ENCODE assay signal across 6 cellular contexts in the genomic region with DNA sequence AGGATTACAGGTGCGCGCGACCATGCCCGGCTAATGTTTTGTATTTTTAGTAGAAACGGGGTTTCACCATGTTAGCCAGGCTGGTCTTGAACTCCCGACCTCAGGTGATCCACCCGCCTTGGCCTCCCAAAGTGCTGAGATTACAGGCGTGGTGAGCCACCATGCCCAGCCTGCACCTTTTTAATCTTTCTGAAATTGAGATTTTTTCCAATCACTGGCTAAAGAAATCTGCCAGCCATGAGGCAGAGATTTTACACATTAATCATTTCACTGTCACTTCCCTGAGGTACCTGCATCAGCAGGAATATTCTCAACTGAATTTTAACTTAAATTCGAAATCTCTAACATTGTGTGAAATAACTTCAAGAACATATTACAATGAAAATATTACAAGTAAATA. TPM values are rescaled to one million over a fixed set of nuclear protein-coding genes. Genes with fewer than 3 reads are reported as not detected.
A peak's percentile ranks its signal among the peaks of the same experiment; 100 is the strongest.
DNase-seq lines count a peak whose midpoint lies in the region; ATAC-seq, FAIRE-seq and TF ChIP-seq lines count a peak whose summit lies in the region.
"Not testable (repeated sequence)": the region's sequence is repeated elsewhere in the genome, so short reads cannot be mapped to it uniquely, and the experiment has no call there.

No MANE protein-coding gene starts in this region.

- H4K91ac ChIP-seq in trophoblast cell (ENCODE audit: low read depth, low read length) = not testable (repeated sequence)

- peaks cover 16% of the 10 kb centered on the region; the same call in 1 of the 2 replicates for H4K20me1 ChIP-seq in DND-41 (ENCODE audit: insufficient read depth, low read length)
- not testable (repeated sequence) for H4K20me1 ChIP-seq in K562 (replicated peaks; ENCODE audit: control insufficient read depth, insufficient read depth, low read length); neural cell (ENCODE audit: insufficient read depth)

- H3K27me3 ChIP-seq in DND-41 (ENCODE audit: insufficient read depth, low read length, poor library complexity); K562 (ENCODE audit: control insufficient read depth in 2 of 2, insufficient read depth in 2 of 2, low read length in 2 of 2); endodermal cell (ENCODE audit: control insufficient read depth, insufficient read depth, low read length, poor library complexity, severe bottlenecking); neural cell (ENCODE audit: insufficient read depth, low read depth, low read length); trophoblast cell (ENCODE audit: insufficient read depth, low read length): not testable (repeated sequence)

- not testable (repeated sequence) for H4K8ac ChIP-seq in trophoblast cell (ENCODE audit: low read depth, low read length)

- H3K36me3 ChIP-seq in DND-41 (ENCODE audit: insufficient read depth, low read length) = peaks cover 20% of the 10 kb centered on the region; the same call in 1 of the 2 replicates
- peaks cover 17% of the 10 kb centered on the region; the same call in 2 of the 3 replicates for H3K36me3 ChIP-seq in K562 (ENCODE audit: control insufficient read depth, insufficient read depth, low read length)
- not testable (repeated sequence) for H3K36me3 ChIP-seq in endodermal cell (ENCODE audit: control insufficient read depth, insufficient read depth, low read length); neural cell (ENCODE audit: insufficient read depth, low read length); trophoblast cell (ENCODE audit: control insufficient read depth in 1 of 2, insufficient read depth in 2 of 2, low read length in 2 of 2)

- H3K9me1 ChIP-seq in K562 (ENCODE audit: control insufficient read depth, insufficient read depth, low read length) = not testable (repeated sequence)

- not testable (repeated sequence) for H3K9ac ChIP-seq in DND-41 (ENCODE audit: low read depth, low read length); K562 (ENCODE audit: insufficient read depth in 1 of 2, low read depth in 2 of 2, low read length in 2 of 2); endodermal cell (ENCODE audit: extremely low read depth, low read length, poor library complexity, severe bottlenecking); neural cell (ENCODE audit: low read length); trophoblast cell (ENCODE audit: low read length)

- not testable (repeated sequence) for H3K27me3 Mint-ChIP-seq in T-helper 17 cell; endodermal cell (ENCODE audit: insufficient read depth)

- peak overlapping the region; percentile 79 for H3K4ac ChIP-seq in trophoblast cell (ENCODE audit: low read depth, low read length)

- in situ Hi-C loops in K562 (cut with MboI) = not testable (repeated sequence)

- not testable (repeated sequence) for DNase-seq in DND-41; T-helper 17 cell; K562 (ENCODE audit: extremely low read depth in 1 of 4, low spot score in 3 of 4); endodermal cell; trophoblast cell

- H3K4me3 Mint-ChIP-seq in T-helper 17 cell, endodermal cell: not testable (repeated sequence)

- TF ChIP-seq EP300 in K562 (IDR thresholded peaks at IDR 0.05; ENCODE audit: low read length); neural cell (conservative IDR thresholded peaks at IDR 0.05; ENCODE audit: poor library complexity, severe bottlenecking): not testable (repeated sequence)

- H3K14ac ChIP-seq in trophoblast cell (ENCODE audit: low read length) = not testable (repeated sequence)

- H2BK120ac ChIP-seq in trophoblast cell (ENCODE audit: insufficient read depth, low read length, poor library complexity) = not testable (repeated sequence)

- H2BK12ac ChIP-seq in trophoblast cell (ENCODE audit: low read length) = not testable (repeated sequence)

- H3K4me2 ChIP-seq in DND-41 (ENCODE audit: insufficient read depth, low read length) = peak overlapping the region; percentile 20; the same call in 1 of the 2 replicates
- not testable (repeated sequence) for H3K4me2 ChIP-seq in K562 (ENCODE audit: insufficient read depth, low read length); neural cell (ENCODE audit: low read length); trophoblast cell (ENCODE audit: low read length)

- WGBS in K562 (ENCODE audit: insufficient coverage, low coverage, missing lambda C conversion rate) = 90% methylated on average over 9 of the region's 9 CpGs
- WGBS in endodermal cell (ENCODE audit: insufficient coverage in 1 of 2, insufficient read length in 1 of 2), 2 experiments = 85 to 94% methylated on average over 4 to 9 of the region's 9 CpGs
- no CpG with 5 or more reads among the region's 9 CpGs for WGBS in trophoblast cell (ENCODE audit: extremely low coverage, insufficient coverage, insufficient read length)

- not testable (repeated sequence) for ATAC-seq in DND-41 (ENCODE audit: insufficient read depth, low read depth); T-helper 17 cell; K562

- H3K9me3 Mint-ChIP-seq in endodermal cell = not testable (repeated sequence)

- H3K27ac Mint-ChIP-seq in T-helper 17 cell (peak overlapping the region; percentile 32), endodermal cell (peak overlapping the region; percentile 7)

- not testable (repeated sequence) for TF ChIP-seq CTCF in DND-41 (IDR thresholded peaks at IDR 0.05; ENCODE audit: borderline replicate concordance, extremely low read depth, low read length, poor library complexity, severe bottlenecking); K562 (IDR thresholded peaks at IDR 0.05 in 2 of 3, conservative IDR thresholded peaks at IDR 0.05 in 1 of 3; ENCODE audit: insufficient read depth in 2 of 3, low read depth in 1 of 3, low read length in 3 of 3); endodermal cell (conservative IDR thresholded peaks at IDR 0.05); neural cell (IDR thresholded peaks at IDR 0.05; ENCODE audit: poor library complexity, severe bottlenecking)

- not testable (repeated sequence) for H3K4me3 ChIP-seq in DND-41 (ENCODE audit: low read depth in 1 of 2, low read length in 2 of 2); K562; endodermal cell (ENCODE audit: low read length); trophoblast cell (ENCODE audit: low read depth, low read length)
- peak overlapping the region; percentile 4 for H3K4me3 ChIP-seq in neural cell (ENCODE audit: low read length)

- not testable (repeated sequence) for H2AFZ ChIP-seq in DND-41 (ENCODE audit: low read depth, low read length); K562 (ENCODE audit: low read depth, low read length); neural cell (ENCODE audit: low read depth, low read length); trophoblast cell (ENCODE audit: insufficient read depth, low read length, poor library complexity)

- H2AK5ac ChIP-seq in trophoblast cell (ENCODE audit: low read length) = not testable (repeated sequence)

- not testable (repeated sequence) for H3K18ac ChIP-seq in trophoblast cell (ENCODE audit: low read length)

- H3K27ac ChIP-seq in DND-41 (ENCODE audit: low read length); K562 (ENCODE audit: extremely low read depth, low read depth, low read length); endodermal cell (ENCODE audit: low read depth, low read length); neural cell (ENCODE audit: low read length); trophoblast cell (ENCODE audit: low read depth, low read length): not testable (repeated sequence)

- H3K4me1 ChIP-seq in DND-41 (ENCODE audit: insufficient read depth, low read length) (peaks cover 39% of the 10 kb centered on the region), K562 (replicated peaks in 1 of 2; ENCODE audit: control insufficient read depth in 2 of 2, insufficient read depth in 2 of 2, low read length in 2 of 2) (peaks cover 0 to 10% of the 10 kb centered on the region in 2 experiments; a peak in 2 of 5 replicates)
- not testable (repeated sequence) for H3K4me1 ChIP-seq in endodermal cell (ENCODE audit: control insufficient read depth, insufficient read depth, low read length); trophoblast cell (ENCODE audit: control insufficient read depth in 1 of 2, insufficient read depth in 2 of 2, low read length in 2 of 2)

- H3K9me3 ChIP-seq in DND-41 (ENCODE audit: insufficient read depth, low read length, severe bottlenecking); T-helper 17 cell (ENCODE audit: control insufficient read depth, low read length, poor library complexity, severe bottlenecking); K562 (replicated peaks; ENCODE audit: control insufficient read depth, insufficient read depth, low read depth, low read length); endodermal cell (ENCODE audit: control insufficient read depth, low read length); neural cell (ENCODE audit: low read length); trophoblast cell (ENCODE audit: insufficient read depth, low read depth, low read length): not testable (repeated sequence)

- not testable (repeated sequence) for H2BK5ac ChIP-seq in trophoblast cell (ENCODE audit: low read depth, low read length, poor library complexity)

- not testable (repeated sequence) for FAIRE-seq in K562 (lab: Jason Lieb, UNC)

- not testable (repeated sequence) for H4K12ac ChIP-seq in trophoblast cell (ENCODE audit: low read depth, low read length)

- not testable (repeated sequence) for TF ChIP-seq POLR2A in K562 (conservative IDR thresholded peaks at IDR 0.05)

- TF ChIP-seq RAD21 in K562 (CRISPR knock-in tag; conservative IDR thresholded peaks at IDR 0.05 in 1 of 2, IDR thresholded peaks at IDR 0.05 in 1 of 2); neural cell (conservative IDR thresholded peaks at IDR 0.05): not testable (repeated sequence)

- H3K4me1 Mint-ChIP-seq in T-helper 17 cell (peaks cover 35% of the 10 kb centered on the region), endodermal cell (peaks cover 13% of the 10 kb centered on the region)

- not testable (repeated sequence) for H3K23ac ChIP-seq in trophoblast cell (ENCODE audit: low read length)

- CTCF ChIA-PET in K562 (lab: Yijun Ruan, JAX; ENCODE audit: low intra/inter-chr PET ratio) = not testable (repeated sequence)

- not testable (repeated sequence) for H3K79me1 ChIP-seq in trophoblast cell (ENCODE audit: low read length)

- not testable (repeated sequence) for H3F3A ChIP-seq in neural cell (ENCODE audit: insufficient read depth, low read length, poor library complexity, severe bottlenecking)

- H3K9me2 ChIP-seq in neural cell (ENCODE audit: insufficient read depth, low read length) = not testable (repeated sequence)

- POLR2A ChIA-PET in K562 (lab: Yijun Ruan, JAX) = interaction anchor here (1.5 kb wide), 1 partner anchor 12 kb away, joined by 4 read pairs; no protein-coding TSS in a partner anchor

- H3K36me3 Mint-ChIP-seq in T-helper 17 cell (ENCODE audit: low read depth) = not testable (repeated sequence)
- H3K36me3 Mint-ChIP-seq in endodermal cell (ENCODE audit: low read depth) = peaks cover 27% of the 10 kb centered on the region

- H3K79me2 ChIP-seq in DND-41 (ENCODE audit: insufficient read depth, low read length) = peaks cover 96% of the 10 kb centered on the region
- peaks cover 88% of the 10 kb centered on the region for H3K79me2 ChIP-seq in K562 (ENCODE audit: control insufficient read depth, insufficient read depth, low read length)
- peaks cover 82% of the 10 kb centered on the region for H3K79me2 ChIP-seq in neural cell (replicated peaks; ENCODE audit: insufficient read depth, low read length)
- H3K79me2 ChIP-seq in trophoblast cell (ENCODE audit: control insufficient read depth, insufficient read depth, low read length, poor library complexity) = not testable (repeated sequence)

- BruUV-seq in K562 (replicated peaks; lab: Mats Ljungman, UMichigan) = not testable (repeated sequence)

- intact Hi-C loops in K562 (cut with micrococcal nuclease) = not testable (repeated sequence)

RNA-seq across cellular contexts. Expression of a gene that starts 6.1 kb away (rescaled TPM):
- total RNA-seq in T-helper 17 cell (10 to 100 TPM; 27.2 to 30.6 TPM), K562 (2014; rRNA removed) (16.0 and 16.7 TPM in 2 replicates), K562 (2014; rRNA removed; fragmentation: Illumina TruSeq; extraction: Trizol) (16.6 and 19.3 TPM in 2 replicates), K562 (2015; rRNA removed; fragmentation: Illumina TruSeq; extraction: Trizol) (20.8 and 22.8 TPM in 2 replicates), K562 (2021) (13.9 and 15.0 TPM in 2 replicates), endodermal cell (10 to 100 TPM; 22.6 to 25.2 TPM)
- total RNA-seq in K562 (2011; cell fraction: chromatin; rRNA removed; ENCODE audit: low replicate concordance) = 16.8 and 35.6 TPM in 2 replicates
- total RNA-seq in K562 (2011; cell fraction: nucleolus; rRNA removed) = 16.3 and 17.8 TPM in 2 replicates
- 17.1 and 22.2 TPM in 2 replicates for total RNA-seq in K562 (2011; cell fraction: nucleoplasm; rRNA removed)
- polyA plus RNA-seq in K562 (2011; rRNA removed) (6.5 and 8.7 TPM in 2 replicates), K562 (2014; fragmentation: Illumina TruSeq; extraction: Trizol) (10.2 and 12.5 TPM in 2 replicates), K562 (2014; fragmentation: Nextera tagmentation; extraction: Ambion mirVana) (1 to 10 TPM; 3.4 to 4.0 TPM), K562 (2014; rRNA removed) (10.3 and 11.9 TPM in 2 replicates), neural cell (52.7 and 53.3 TPM in 2 replicates)
- 3.3 and 5.1 TPM in 2 replicates for polyA plus RNA-seq in K562 (2011; cell fraction: cytosol; rRNA removed)
- polyA plus RNA-seq in K562 (2011; cell fraction: nucleus; rRNA removed) = 7.8 and 10.6 TPM in 2 replicates
- polyA plus RNA-seq in K562 (2012) = 7.7 and 8.1 TPM in 2 replicates
- 13.3 and 15.4 TPM in 2 replicates for polyA minus RNA-seq in K562 (2011; rRNA and poly(A)+ RNA removed)
- polyA minus RNA-seq in K562 (2011; cell fraction: cytosol; rRNA and poly(A)+ RNA removed) = 8.3 and 8.6 TPM in 2 replicates
- 22.3 and 26.2 TPM in 2 replicates for polyA minus RNA-seq in K562 (2011; cell fraction: nucleus; rRNA and poly(A)+ RNA removed)
- polyA plus RNA-seq in endodermal cell (2013, experiment 1 of 2) = 19.3 TPM
- 20.1 TPM for polyA plus RNA-seq in endodermal cell (2013, experiment 2 of 2)
- 96.9 and 102 TPM in 2 replicates for polyA minus RNA-seq in neural cell
- polyA plus RNA-seq in trophoblast cell (2013) = 19.2 and 19.5 TPM in 2 replicates
